In genomic region chr1:168386949-168387586, GRCh38 we compare ENCODE assay signal across 9 cellular contexts.
DNase-seq lines count a peak whose midpoint lies in the region; ATAC-seq and TF ChIP-seq lines count a peak whose summit lies in the region.
"Had no signal": no experiment of that assay in that cellular context is flagged by ENCODE, and none has a peak within 500 bp of the region (broad histone marks: within the 10 kb centered on the region; RNA-seq: fewer than 3 reads in every experiment).

No MANE protein-coding gene starts in this region.

- H2BK12ac ChIP-seq in mesenchymal stem cell (ENCODE audit: low read length in 2 of 2) = no peak overlapping the region

- H3K4me1 Mint-ChIP-seq in brain = peaks cover 21% of the 10 kb centered on the region

- no peaks in the 10 kb centered on the region for H3K36me3 ChIP-seq in mesenchymal stem cell (ENCODE audit: control insufficient read depth in 1 of 2, insufficient read depth in 2 of 2, low read depth in 1 of 2, low read length in 2 of 2)

- H3K4me1 ChIP-seq in mesenchymal stem cell (ENCODE audit: control insufficient read depth, insufficient read depth, low read depth, low read length) = peaks cover 2% of the 10 kb centered on the region

- H3K9me3 Mint-ChIP-seq in brain = no peaks in the 10 kb centered on the region

- peak overlapping the region in 2 of 5 experiments; percentile 23 to 82 for H3K27ac Mint-ChIP-seq in brain

- H4K91ac ChIP-seq in mesenchymal stem cell (ENCODE audit: low read length) = no peak overlapping the region

- H2BK15ac ChIP-seq in mesenchymal stem cell (ENCODE audit: low read depth, poor library complexity, severe bottlenecking) = no peak overlapping the region

- no peaks in the 10 kb centered on the region for H3K79me1 ChIP-seq in mesenchymal stem cell (replicated peaks; ENCODE audit: low read length, poor library complexity, severe bottlenecking)

- no peak overlapping the region for H3K14ac ChIP-seq in mesenchymal stem cell (ENCODE audit: low read length in 2 of 2)

- no peak overlapping the region for H3K4me2 ChIP-seq in mesenchymal stem cell (ENCODE audit: low read length, poor library complexity, severe bottlenecking)
- H3K4me2 ChIP-seq: KMS-11 had no signal

- 40% methylated on average over 21 of the region's 25 CpGs for WGBS in mesenchymal stem cell

- no peak overlapping the region for H3K4me3 ChIP-seq in mesenchymal stem cell (ENCODE audit: insufficient read depth in 1 of 2, low read depth in 1 of 2, low read length in 2 of 2)

- ATAC-seq in HG03521 (IDR thresholded peaks at IDR 0.05; ENCODE audit: unreplicated experiment) = peak; percentile 67
- no peak for ATAC-seq in HG02852 (IDR thresholded peaks at IDR 0.05; ENCODE audit: unreplicated experiment)
- ATAC-seq in HG02970 (IDR thresholded peaks at IDR 0.05; ENCODE audit: low FRiP score, unreplicated experiment) = no peak
- ATAC-seq in GM18498 (IDR thresholded peaks at IDR 0.05; ENCODE audit: unreplicated experiment) = no peak

- H3K27me3 Mint-ChIP-seq in brain = no peaks in the 10 kb centered on the region

- no peak overlapping the region for H2AFZ ChIP-seq in mesenchymal stem cell (ENCODE audit: low read depth, low read length)

- H2BK5ac ChIP-seq in mesenchymal stem cell (ENCODE audit: low read depth, low read length, poor library complexity, severe bottlenecking) = no peak overlapping the region

- TF ChIP-seq CTCF in brain (conservative IDR thresholded peaks at IDR 0.05) = no peak

- no peak overlapping the region for H3K27ac ChIP-seq in mesenchymal stem cell (ENCODE audit: low read length, poor library complexity, severe bottlenecking)
- H3K27ac ChIP-seq: KMS-11 had no signal

- peak overlapping the region; percentile 25 to 66 (median 60) for H3K4me3 Mint-ChIP-seq in brain

- no peaks in the 10 kb centered on the region for H3K36me3 Mint-ChIP-seq in brain

- peaks cover 18 to 21% of the 10 kb centered on the region in 2 experiments for H3K27me3 ChIP-seq in mesenchymal stem cell (ENCODE audit: control insufficient read depth in 1 of 2, insufficient read depth in 1 of 2, low read length in 2 of 2)

- no peak overlapping the region for H2AK5ac ChIP-seq in mesenchymal stem cell (ENCODE audit: low read length, severe bottlenecking)

- peak overlapping the region in 1 of 2 experiments; percentile 59 for H3K23ac ChIP-seq in mesenchymal stem cell (ENCODE audit: low read length in 2 of 2)

- peak; percentile 43 for DNase-seq in activated CD4-positive, CD25-positive, alpha-beta regulatory T cell treated with anti-CD3 and anti-CD28 coated beads, Interleukin-2, amount 50 U/mL, for 16 hours (ENCODE audit: low read depth, low spot score)
- no peak for DNase-seq in mesenchymal stem cell
- DNase-seq in stimulated activated CD8-positive, alpha-beta memory T cell treated with anti-CD3 and anti-CD28 coated beads, Interleukin-4, amount 100 ng/mL, for 1 hour (ENCODE audit: low read depth in 2 of 2, low spot score in 1 of 2) = peak; percentile 38 to 57

- H3K9me3 ChIP-seq in mesenchymal stem cell (ENCODE audit: control insufficient read depth, low read length) = no peaks in the 10 kb centered on the region

- H2BK120ac ChIP-seq in mesenchymal stem cell (ENCODE audit: low read depth, low read length) = no peak overlapping the region

- peak overlapping the region; percentile 20 for H3K9ac ChIP-seq in mesenchymal stem cell (ENCODE audit: low read length)
- H3K9ac ChIP-seq: KMS-11 had no signal

- no peak overlapping the region for H4K8ac ChIP-seq in mesenchymal stem cell (ENCODE audit: low read length)

- H3K4ac ChIP-seq in mesenchymal stem cell (ENCODE audit: low read depth in 1 of 2, low read length in 2 of 2) = no peak overlapping the region

- H3K18ac ChIP-seq in mesenchymal stem cell (ENCODE audit: low read depth in 1 of 2, low read length in 2 of 2) = peak overlapping the region in 1 of 2 experiments; percentile 73
